In the genomic region with DNA sequence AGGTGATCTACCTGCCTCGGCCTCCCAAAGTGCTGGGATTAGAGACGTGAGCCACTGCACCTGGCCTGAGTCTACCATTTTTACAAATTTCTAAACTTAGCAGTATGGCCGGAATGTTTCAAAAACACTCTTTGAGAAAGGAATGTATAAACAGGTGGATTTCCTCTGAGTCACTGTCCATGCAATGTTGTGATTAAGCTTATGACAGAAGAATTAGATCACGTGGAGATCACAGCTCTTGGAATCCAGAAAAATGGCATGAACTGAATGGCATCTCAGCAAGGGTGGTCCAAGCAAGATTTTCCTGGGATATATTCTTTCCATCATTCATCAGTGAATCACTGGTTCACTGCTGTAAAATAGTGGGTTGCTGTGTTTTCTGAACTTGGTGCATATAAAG, we compare ENCODE assay signal across 25 cellular contexts.
DNase-seq lines count a peak whose midpoint lies in the region; ATAC-seq, FAIRE-seq and TF ChIP-seq lines count a peak whose summit lies in the region.
"Had no signal": no experiment of that assay in that cellular context is flagged by ENCODE, and none has a peak within 500 bp of the region (broad histone marks: within the 10 kb centered on the region; RNA-seq: fewer than 3 reads in every experiment).

No MANE protein-coding gene starts in this region.

- H3K4me1 Mint-ChIP-seq in HFFc6 (ENCODE audit: low read depth) = no peaks in the 10 kb centered on the region
- H3K4me1 Mint-ChIP-seq: neural progenitor cell; stimulated activated naive CD8-positive, alpha-beta T cell treated with anti-CD3 and anti-CD28 coated beads, Interleukin-15, amount 100 ng/mL, for 72 hours had no signal

- peaks cover 31% of the 10 kb centered on the region for H3K9me3 Mint-ChIP-seq in HFFc6
- H3K9me3 Mint-ChIP-seq: neural progenitor cell; stimulated activated naive CD8-positive, alpha-beta T cell treated with anti-CD3 and anti-CD28 coated beads, Interleukin-15, amount 100 ng/mL, for 72 hours had no signal

- no peaks in the 10 kb centered on the region for H3K79me1 ChIP-seq in mesenchymal stem cell (replicated peaks; ENCODE audit: low read length, poor library complexity, severe bottlenecking)

- H3K9me2 ChIP-seq in PC-3 (replicated peaks; ENCODE audit: low read length) = no peaks in the 10 kb centered on the region

- H3K27me3 ChIP-seq in PC-3 (ENCODE audit: low read length) = no peaks in the 10 kb centered on the region
- no peaks in the 10 kb centered on the region for H3K27me3 ChIP-seq in endothelial cell of umbilical vein (ENCODE audit: control insufficient read depth in 2 of 2, insufficient read depth in 2 of 2, low read length in 2 of 2)
- H3K27me3 ChIP-seq in mesenchymal stem cell (ENCODE audit: control insufficient read depth in 1 of 2, insufficient read depth in 1 of 2, low read length in 2 of 2) = no peaks in the 10 kb centered on the region
- H3K27me3 ChIP-seq: neural progenitor cell, upper lobe of right lung had no signal

- H3F3A ChIP-seq in PC-3 (ENCODE audit: low read length, unreplicated experiment) = no peaks in the 10 kb centered on the region

- H3K23ac ChIP-seq in mesenchymal stem cell (ENCODE audit: low read length in 2 of 2) = no peak overlapping the region

- no peak overlapping the region for H3K4me2 ChIP-seq in PC-3 (ENCODE audit: low read length)
- peak overlapping the region; percentile 1 for H3K4me2 ChIP-seq in endothelial cell of umbilical vein (ENCODE audit: insufficient read depth, low read length)
- H3K4me2 ChIP-seq in mesenchymal stem cell (ENCODE audit: low read length, poor library complexity, severe bottlenecking) = no peak overlapping the region
- H3K4me2 ChIP-seq: neural progenitor cell had no signal

- TF ChIP-seq POLR2A in endothelial cell of umbilical vein (IDR thresholded peaks at IDR 0.05; ENCODE audit: low read depth, low read length) = no peak

- no peaks in the 10 kb centered on the region for H4K20me1 ChIP-seq in PC-3 (ENCODE audit: low read length)
- no peaks in the 10 kb centered on the region for H4K20me1 ChIP-seq in endothelial cell of umbilical vein (replicated peaks; ENCODE audit: control insufficient read depth, extremely low read depth, insufficient read depth, low read length)

- H3K79me2 ChIP-seq in PC-3 (ENCODE audit: low read length) (no peaks in the 10 kb centered on the region), endothelial cell of umbilical vein (ENCODE audit: control insufficient read depth, insufficient read depth, low read length) (no peaks in the 10 kb centered on the region)

- H3K36me3 ChIP-seq in PC-3 (ENCODE audit: low read depth, low read length) = no peaks in the 10 kb centered on the region
- H3K36me3 ChIP-seq in endothelial cell of umbilical vein (ENCODE audit: control insufficient read depth in 2 of 2, extremely low read depth in 1 of 2, insufficient read depth in 2 of 2, low read length in 2 of 2) = no peaks in the 10 kb centered on the region
- no peaks in the 10 kb centered on the region for H3K36me3 ChIP-seq in mesenchymal stem cell (ENCODE audit: control insufficient read depth in 1 of 2, insufficient read depth in 2 of 2, low read depth in 1 of 2, low read length in 2 of 2)
- H3K36me3 ChIP-seq: neural progenitor cell, upper lobe of right lung had no signal

- no peak overlapping the region for H2BK12ac ChIP-seq in mesenchymal stem cell (ENCODE audit: low read length in 2 of 2)

- H3K4me3 ChIP-seq in PC-3 (ENCODE audit: low read length) (no peak overlapping the region), endothelial cell of umbilical vein (replicated peaks in 1 of 3; ENCODE audit: insufficient read depth in 1 of 3, low read depth in 1 of 3, low read length in 3 of 3) (no peak overlapping the region), mesenchymal stem cell (ENCODE audit: insufficient read depth in 1 of 2, low read depth in 1 of 2, low read length in 2 of 2) (no peak overlapping the region)
- H3K4me3 ChIP-seq: mucosa of descending colon, neural progenitor cell, upper lobe of right lung had no signal

- no peaks in the 10 kb centered on the region for H3K9me1 ChIP-seq in endothelial cell of umbilical vein (replicated peaks; ENCODE audit: control insufficient read depth, extremely low read depth, insufficient read depth, low read length)

- H2BK5ac ChIP-seq in mesenchymal stem cell (ENCODE audit: low read depth, low read length, poor library complexity, severe bottlenecking) = no peak overlapping the region

- no peak overlapping the region for H3K27ac ChIP-seq in PC-3 (ENCODE audit: low read length)
- H3K27ac ChIP-seq in endothelial cell of umbilical vein (ENCODE audit: insufficient read depth, low read depth, low read length) = peak overlapping the region; percentile 46
- H3K27ac ChIP-seq in mesenchymal stem cell (ENCODE audit: low read length, poor library complexity, severe bottlenecking) = no peak overlapping the region
- H3K27ac ChIP-seq: C4-2B, HL-60, neural progenitor cell, upper lobe of right lung had no signal

- intact Hi-C loops in PC-3 (cut with micrococcal nuclease) = no loop called here
- intact Hi-C loops in endothelial cell of umbilical vein (cut with micrococcal nuclease) = loop anchor here (1.0 kb wide), 1 partner anchor 35 kb away; no protein-coding TSS in a partner anchor

- WGBS in mesenchymal stem cell = 43% methylated on average over 3 of the region's 4 CpGs

- BruUV-seq in PC-3 (replicated peaks; lab: Mats Ljungman, UMichigan) (no TSS peak), endothelial cell of umbilical vein (replicated peaks; lab: Mats Ljungman, UMichigan) (no TSS peak)

- peak; percentile 3 for DNase-seq in AG08396 (ENCODE audit: low spot score)
- DNase-seq in PC-3 = peak; percentile 31
- DNase-seq in endothelial cell of umbilical vein (ENCODE audit: low read depth, low spot score) = peak; percentile 75
- DNase-seq in mesenchymal stem cell = peak; percentile 4
- DNase-seq in activated CD4-positive, alpha-beta T cell treated with anti-CD3 and anti-CD28 coated beads for 1 hour = no peak
- DNase-seq in HFFc6 = no peak
- no peak for DNase-seq in NAMALWA (ENCODE audit: low spot score)
- DNase-seq in germinal center (ENCODE audit: low spot score) = no peak
- DNase-seq: activated CD8-positive, alpha-beta memory T cell treated with anti-CD3 and anti-CD28 coated beads, Interleukin-2, amount 50 U/mL, for 48 hours; activated effector memory CD4-positive, alpha-beta T cell treated with anti-CD3 and anti-CD28 coated beads, Interleukin-2, amount 50 U/mL, for 16 hours; GDM1; glutamatergic neuron; left ventricle myocardium superior; mucosa of descending colon; NCI-H187; NCI-H2227 treated with DMSO at 0.1 percent for 48 hours; NCI-H748 treated with DMSO at 0.1 percent for 48 hours; retina; stimulated activated CD4-positive, alpha-beta T cell treated with anti-CD3 and anti-CD28 coated beads, Interleukin-4, amount 100 ng/mL, for 4 hours; stimulated activated naive CD8-positive, alpha-beta T cell treated with anti-CD3 and anti-CD28 coated beads, Interleukin-15, amount 100 ng/mL, for 72 hours; T-helper 2 cell; upper lobe of right lung had no signal

- H3K4me1 ChIP-seq in PC-3 (ENCODE audit: insufficient read depth, low read length) = no peaks in the 10 kb centered on the region
- H3K4me1 ChIP-seq in endothelial cell of umbilical vein (ENCODE audit: control insufficient read depth, extremely low read depth, insufficient read depth, low read length) = peaks cover 42% of the 10 kb centered on the region
- peaks cover 3% of the 10 kb centered on the region for H3K4me1 ChIP-seq in mesenchymal stem cell (ENCODE audit: control insufficient read depth, insufficient read depth, low read depth, low read length)
- H3K4me1 ChIP-seq: upper lobe of right lung had no signal

- dilution Hi-C loops in endothelial cell of umbilical vein (cut with MboI; ENCODE audit: extremely low pct_ligation_motif_present, low sequenced_read_pairs) = no loop called here

- no peak overlapping the region for H2BK15ac ChIP-seq in mesenchymal stem cell (ENCODE audit: low read depth, poor library complexity, severe bottlenecking)

- H3K4ac ChIP-seq in mesenchymal stem cell (ENCODE audit: low read depth in 1 of 2, low read length in 2 of 2) = no peak overlapping the region

- H3K9ac ChIP-seq in PC-3 (ENCODE audit: low read length) (no peak overlapping the region), endothelial cell of umbilical vein (replicated peaks; ENCODE audit: extremely low read depth, insufficient read depth, low read length) (no peak overlapping the region), mesenchymal stem cell (ENCODE audit: low read length) (no peak overlapping the region)
- H3K9ac ChIP-seq: neural progenitor cell had no signal

- no peak overlapping the region for H2AK5ac ChIP-seq in mesenchymal stem cell (ENCODE audit: low read length, severe bottlenecking)

- no peaks in the 10 kb centered on the region for H3K27me3 Mint-ChIP-seq in HFFc6 (ENCODE audit: insufficient read depth)
- H3K27me3 Mint-ChIP-seq: stimulated activated naive CD8-positive, alpha-beta T cell treated with anti-CD3 and anti-CD28 coated beads, Interleukin-15, amount 100 ng/mL, for 72 hours had no signal

- POLR2A ChIA-PET in PC-3 (lab: Charles Lee; ENCODE audit: unreplicated experiment) (no interaction called here), endothelial cell of umbilical vein (lab: Charles Lee) (no interaction called here)

- H3K4me3 Mint-ChIP-seq in HFFc6 = no peak overlapping the region
- H3K4me3 Mint-ChIP-seq: neural progenitor cell; stimulated activated naive CD8-positive, alpha-beta T cell treated with anti-CD3 and anti-CD28 coated beads, Interleukin-15, amount 100 ng/mL, for 72 hours had no signal

- H2AFZ ChIP-seq in PC-3 (ENCODE audit: low read length) = no peak overlapping the region
- H2AFZ ChIP-seq in endothelial cell of umbilical vein (ENCODE audit: low read depth, low read length) = no peak overlapping the region
- no peak overlapping the region for H2AFZ ChIP-seq in mesenchymal stem cell (ENCODE audit: low read depth, low read length)
- H2AFZ ChIP-seq: neural progenitor cell had no signal

- ATAC-seq in PC-3 = peak; percentile 66
- ATAC-seq: left ventricle myocardium superior; mucosa of descending colon; stimulated activated naive CD8-positive, alpha-beta T cell treated with anti-CD3 and anti-CD28 coated beads, Interleukin-15, amount 100 ng/mL, for 72 hours; upper lobe of right lung had no signal

- H3K36me3 Mint-ChIP-seq in HFFc6 (ENCODE audit: low read depth) = 0 out of 2 replicates have a peak, but pooled peaks cover 5% of the 10 kb centered on the region
- H3K36me3 Mint-ChIP-seq: neural progenitor cell had no signal

- no peak overlapping the region for H2BK120ac ChIP-seq in mesenchymal stem cell (ENCODE audit: low read depth, low read length)

- H4K91ac ChIP-seq in mesenchymal stem cell (ENCODE audit: low read length) = no peak overlapping the region

- no peak overlapping the region for H4K8ac ChIP-seq in mesenchymal stem cell (ENCODE audit: low read length)

- no peak overlapping the region for H3K27ac Mint-ChIP-seq in HFFc6
- H3K27ac Mint-ChIP-seq: neural progenitor cell; stimulated activated naive CD8-positive, alpha-beta T cell treated with anti-CD3 and anti-CD28 coated beads, Interleukin-15, amount 100 ng/mL, for 72 hours had no signal

- CTCF ChIA-PET in PC-3 (lab: Charles Lee) = interaction anchor here (0.6 kb wide), 1 partner anchor 44 kb away, joined by 4 read pairs; no protein-coding TSS in a partner anchor
- CTCF ChIA-PET in endothelial cell of umbilical vein (lab: Charles Lee) = interaction anchor here (0.9 to 2.0 kb wide), 5 partner anchors 27 to 141 kb away, joined by 3 to 5 read pairs (median 4); no protein-coding TSS in a partner anchor

- H3K18ac ChIP-seq in mesenchymal stem cell (ENCODE audit: low read depth in 1 of 2, low read length in 2 of 2) = no peak overlapping the region

- no peaks in the 10 kb centered on the region for H3K9me3 ChIP-seq in PC-3 (ENCODE audit: low read length)
- no peaks in the 10 kb centered on the region for H3K9me3 ChIP-seq in endothelial cell of umbilical vein (replicated peaks; ENCODE audit: control insufficient read depth, insufficient read depth, low read length)
- H3K9me3 ChIP-seq in mesenchymal stem cell (ENCODE audit: control insufficient read depth, low read length) = no peaks in the 10 kb centered on the region
- H3K9me3 ChIP-seq: mucosa of descending colon, upper lobe of right lung had no signal

- FAIRE-seq in endothelial cell of umbilical vein (lab: Jason Lieb, UNC) = peak; percentile 85

- H3K14ac ChIP-seq in mesenchymal stem cell (ENCODE audit: low read length in 2 of 2) = no peak overlapping the region

- TF ChIP-seq CTCF in PC-3 (conservative IDR thresholded peaks at IDR 0.05; ENCODE audit: low read depth, low read length) = no peak
- no peak for TF ChIP-seq CTCF in endothelial cell of umbilical vein (IDR thresholded peaks at IDR 0.05; ENCODE audit: extremely low read depth in 1 of 2, insufficient read depth in 1 of 2, low read depth in 1 of 2, low read length in 2 of 2)
- no peak for TF ChIP-seq CTCF in HFFc6 (IDR thresholded peaks at IDR 0.05)

Comparison
In these comparisons a context has a peak if more than half of its experiments do, and no peak if none do; other contexts are left out.
1. DNase-seq: peak in AG08396 (single experiment), PC-3 (single experiment), endothelial cell of umbilical vein (single experiment) and mesenchymal stem cell (single experiment); none in activated CD4-positive, alpha-beta T cell treated with anti-CD3 and anti-CD28 coated beads for 1 hour (single experiment), HFFc6 (single experiment), NAMALWA (single experiment) and germinal center (single experiment).